ENCODE assay signal across 21 cellular contexts in genomic region chr6:25024821-25025220, GRCh38.
DNase-seq lines count a peak whose midpoint lies in the region; ATAC-seq and TF ChIP-seq lines count a peak whose summit lies in the region.
"Had no signal": no experiment of that assay in that cellular context is flagged by ENCODE, and none has a peak within 500 bp of the region (broad histone marks: within the 10 kb centered on the region; RNA-seq: fewer than 3 reads in every experiment).

No MANE protein-coding gene starts in this region.

- H3K4me1 Mint-ChIP-seq in activated T-cell treated with anti-CD3 and anti-CD28 coated beads, Interleukin-2, amount 50 U/mL, for 72 hours (ENCODE audit: low read depth), result peaks cover 63% of the 10 kb centered on the region
- peaks cover 32 to 45% (median 35%) of the 10 kb centered on the region in 3 donors for H3K4me1 Mint-ChIP-seq in IgD-negative memory B cell
- H3K4me1 Mint-ChIP-seq in activated naive CD8-positive, alpha-beta T cell (ENCODE audit: low read depth), result peaks cover 45% of the 10 kb centered on the region
- peaks cover 29 to 40% of the 10 kb centered on the region in 2 donors for H3K4me1 Mint-ChIP-seq in natural killer cell treated with Interleukin-12 subunit alpha and Interleukin-12 subunit beta and Interleukin-15 and Interleukin-18, amount 100 ng/mL, for 72 hours (ENCODE audit: low read depth in 2 of 2)

- no peak for TF ChIP-seq CTCF in WERI-Rb-1 (IDR thresholded peaks at IDR 0.05; ENCODE audit: low read depth, low read length)

- H3K27ac ChIP-seq in WERI-Rb-1, result no peak overlapping the region
- H3K27ac ChIP-seq: ascending aorta, hepatocyte, left ventricle myocardium inferior, prostate gland, thoracic aorta had no signal

- no peaks in the 10 kb centered on the region for H3K36me3 ChIP-seq in WERI-Rb-1
- H3K36me3 ChIP-seq: ascending aorta, left ventricle myocardium inferior, prostate gland, thoracic aorta had no signal

- H3K9me3 ChIP-seq in WERI-Rb-1 (ENCODE audit: severe bottlenecking), result no peaks in the 10 kb centered on the region
- H3K9me3 ChIP-seq: ascending aorta, left ventricle myocardium inferior, prostate gland, thoracic aorta had no signal

- H3K27ac Mint-ChIP-seq in activated T-cell treated with anti-CD3 and anti-CD28 coated beads, Interleukin-2, amount 50 U/mL, for 72 hours, result peak overlapping the region; percentile 91
- peak overlapping the region; percentile 1 to 73 (median 51) for H3K27ac Mint-ChIP-seq in IgD-negative memory B cell
- peak overlapping the region; percentile 89 for H3K27ac Mint-ChIP-seq in activated naive CD8-positive, alpha-beta T cell
- H3K27ac Mint-ChIP-seq in natural killer cell treated with Interleukin-12 subunit alpha and Interleukin-12 subunit beta and Interleukin-15 and Interleukin-18, amount 100 ng/mL, for 72 hours, result peak overlapping the region; percentile 92 to 97

- no peak for ATAC-seq in activated T-cell treated with anti-CD3 and anti-CD28 coated beads, Interleukin-2, amount 50 U/mL, for 72 hours (replicated peaks in 1 of 2)
- ATAC-seq in natural killer cell treated with Interleukin-12 subunit alpha and Interleukin-12 subunit beta and Interleukin-15 and Interleukin-18, amount 100 ng/mL, for 72 hours, result no peak
- ATAC-seq in GM18502 (IDR thresholded peaks at IDR 0.05; ENCODE audit: poor library complexity, unreplicated experiment), result no peak

- peak overlapping the region; percentile 75 to 77 for H3K4me3 Mint-ChIP-seq in activated T-cell treated with anti-CD3 and anti-CD28 coated beads, Interleukin-2, amount 50 U/mL, for 72 hours
- H3K4me3 Mint-ChIP-seq in IgD-negative memory B cell, result peak overlapping the region in 2 of 4 donors; percentile 48 to 53
- peak overlapping the region; percentile 59 for H3K4me3 Mint-ChIP-seq in activated naive CD8-positive, alpha-beta T cell
- peak overlapping the region; percentile 72 for H3K4me3 Mint-ChIP-seq in natural killer cell treated with Interleukin-12 subunit alpha and Interleukin-12 subunit beta and Interleukin-15 and Interleukin-18, amount 100 ng/mL, for 72 hours

- no peaks in the 10 kb centered on the region for H3K9me3 Mint-ChIP-seq in activated T-cell treated with anti-CD3 and anti-CD28 coated beads, Interleukin-2, amount 50 U/mL, for 72 hours
- H3K9me3 Mint-ChIP-seq in IgD-negative memory B cell, result no peaks in the 10 kb centered on the region
- no peaks in the 10 kb centered on the region for H3K9me3 Mint-ChIP-seq in activated naive CD8-positive, alpha-beta T cell (ENCODE audit: low read depth)
- no peaks in the 10 kb centered on the region for H3K9me3 Mint-ChIP-seq in natural killer cell treated with Interleukin-12 subunit alpha and Interleukin-12 subunit beta and Interleukin-15 and Interleukin-18, amount 100 ng/mL, for 72 hours

- no peak overlapping the region for H3K4me3 ChIP-seq in WERI-Rb-1 (ENCODE audit: low read depth, low read length)
- H3K4me3 ChIP-seq: ascending aorta, hepatocyte, left ventricle myocardium inferior, prostate gland, thoracic aorta had no signal

- H3K36me3 Mint-ChIP-seq in activated T-cell treated with anti-CD3 and anti-CD28 coated beads, Interleukin-2, amount 50 U/mL, for 72 hours (ENCODE audit: insufficient read depth in 2 of 2), result no peaks in the 10 kb centered on the region
- no peaks in the 10 kb centered on the region for H3K36me3 Mint-ChIP-seq in IgD-negative memory B cell
- H3K36me3 Mint-ChIP-seq in activated naive CD8-positive, alpha-beta T cell, result peaks cover 2% of the 10 kb centered on the region
- no peaks in the 10 kb centered on the region for H3K36me3 Mint-ChIP-seq in natural killer cell treated with Interleukin-12 subunit alpha and Interleukin-12 subunit beta and Interleukin-15 and Interleukin-18, amount 100 ng/mL, for 72 hours

- no peaks in the 10 kb centered on the region for H3K27me3 ChIP-seq in WERI-Rb-1 (ENCODE audit: insufficient read depth, low read depth, severe bottlenecking)
- H3K27me3 ChIP-seq: ascending aorta, hepatocyte had no signal

- no peaks in the 10 kb centered on the region for H3K27me3 Mint-ChIP-seq in activated T-cell treated with anti-CD3 and anti-CD28 coated beads, Interleukin-2, amount 50 U/mL, for 72 hours (ENCODE audit: low read depth)
- H3K27me3 Mint-ChIP-seq in IgD-negative memory B cell, result no peaks in the 10 kb centered on the region
- no peaks in the 10 kb centered on the region for H3K27me3 Mint-ChIP-seq in activated naive CD8-positive, alpha-beta T cell
- H3K27me3 Mint-ChIP-seq in natural killer cell treated with Interleukin-12 subunit alpha and Interleukin-12 subunit beta and Interleukin-15 and Interleukin-18, amount 100 ng/mL, for 72 hours, result no peaks in the 10 kb centered on the region

- no peak for DNase-seq in activated T-cell treated with anti-CD3 and anti-CD28 coated beads, Interleukin-2, amount 50 U/mL, for 72 hours
- DNase-seq in activated T-cell treated with anti-CD3 and anti-CD28 coated beads for 4 hours (no peak), WERI-Rb-1 (no peak), DMS79 treated with DMSO at 0.1 percent for 48 hours (lab: John Stamatoyannopoulos, UW) (no peak)
- no peak for DNase-seq in natural killer cell treated with Interleukin-12 subunit alpha and Interleukin-12 subunit beta and Interleukin-15 and Interleukin-18, amount 100 ng/mL, for 72 hours (ENCODE audit: low spot score)
- DNase-seq: activated gamma-delta T cell treated with Interleukin-2 at 50 U/mL for 16 hours; erythroblast; foreskin fibroblast; GF-D8; HCEC 1CT; left ventricle myocardium inferior; NCI-H1436 treated with DMSO at 0.1 percent for 48 hours; NCI-H524 treated with DMSO at 0.1 percent for 48 hours; stimulated activated CD4-positive, alpha-beta T cell treated with anti-CD3 and anti-CD28 coated beads, Interleukin-1b, Interleukin-23, amount 100 ng/mL, for 48 hours had no signal
